8 cellular contexts compared by ENCODE assay signal in genomic region chr9:94517254-94517653, GRCh38. TPM values are rescaled to one million over a fixed set of nuclear protein-coding genes. Genes with fewer than 3 reads are reported as not detected.
"Had no signal": no experiment of that assay in that cellular context is flagged by ENCODE, and none has a peak within 500 bp of the region (broad histone marks: within the 10 kb centered on the region; RNA-seq: fewer than 3 reads in every experiment).

No MANE protein-coding gene starts in this region.

- H3K4me3 ChIP-seq: GM12878 had no signal

- ATAC-seq: GM12878 had no signal

- DNase-seq: GDM1, GF-D8 had no signal

- FAIRE-seq: G401.6, GM12878, GM12891, GM12892, GM18507, GM19239 had no signal

RNA-seq across cellular contexts. Expression of gene PCAT7, which starts 37.6 kb away (rescaled TPM):
- total RNA-seq: GM12878 had no signal
